Comparison of ENCODE assay signal across 8 cellular contexts in genomic region chr16:23148513-23149266, GRCh38. TPM values are rescaled to one million over a fixed set of nuclear protein-coding genes. Genes with fewer than 3 reads are reported as not detected.
DNase-seq lines count a peak whose midpoint lies in the region; ATAC-seq lines count a peak whose summit lies in the region.

No MANE protein-coding gene starts in this region.

- DNase-seq in NCI-H748 (lab: John Stamatoyannopoulos, UW; ENCODE audit: unreplicated experiment) (peak; percentile 61), NCI-H748 treated with DMSO at 0.1 percent for 48 hours (lab: John Stamatoyannopoulos, UW) (no peak), NCI-H510A (lab: John Stamatoyannopoulos, UW) (peak; percentile 70), activated T-cell treated with anti-CD3 and anti-CD28 coated beads for 48 hours (ENCODE audit: low read depth) (peak; percentile 44)

- H3K27ac Mint-ChIP-seq in stimulated activated memory B cell treated with anti-CD40 and anti-IgM and Interleukin-4, amounts not matched to agents 10 μg/mL and 1 μg/mL and 100 μg/mL, for 72 hours = peak overlapping the region; percentile 71

- no peaks in the 10 kb centered on the region for H3K27me3 Mint-ChIP-seq in stimulated activated memory B cell treated with anti-CD40 and anti-IgM and Interleukin-4, amounts not matched to agents 10 μg/mL and 1 μg/mL and 100 μg/mL, for 72 hours

- H3K27ac ChIP-seq in esophagus (ENCODE audit: low read depth in 2 of 2, low read length in 1 of 2) = peak overlapping the region; percentile 91 to 95
- no peak overlapping the region for H3K27ac ChIP-seq in muscle layer of duodenum (ENCODE audit: low read length)

- H3K36me3 Mint-ChIP-seq in stimulated activated memory B cell treated with anti-CD40 and anti-IgM and Interleukin-4, amounts not matched to agents 10 μg/mL and 1 μg/mL and 100 μg/mL, for 72 hours = no peaks in the 10 kb centered on the region

- 1% methylated on average over 54 to 103 of the region's 103 CpGs for WGBS in esophagus, 2 donors

- H3K4me1 ChIP-seq in esophagus (ENCODE audit: control insufficient read depth in 2 of 2, insufficient read depth in 2 of 2, low read length in 1 of 2) = peaks cover 3 to 6% of the 10 kb centered on the region in 2 donors
- peaks cover 0 to 26% of the 10 kb centered on the region in 2 donors for H3K4me1 ChIP-seq in muscle layer of duodenum (ENCODE audit: control insufficient read depth in 1 of 2, insufficient read depth in 2 of 2, low read length in 2 of 2)

- peak; percentile 50 for ATAC-seq in HG02970 (IDR thresholded peaks at IDR 0.05; ENCODE audit: low FRiP score, unreplicated experiment)
- ATAC-seq in stimulated activated memory B cell treated with anti-CD40 and anti-IgM and Interleukin-4, amounts not matched to agents 10 μg/mL and 1 μg/mL and 100 μg/mL, for 72 hours = peak; percentile 68

- H3K9me3 Mint-ChIP-seq in stimulated activated memory B cell treated with anti-CD40 and anti-IgM and Interleukin-4, amounts not matched to agents 10 μg/mL and 1 μg/mL and 100 μg/mL, for 72 hours = no peaks in the 10 kb centered on the region

- H3K36me3 ChIP-seq in esophagus (ENCODE audit: control insufficient read depth in 2 of 2, insufficient read depth in 2 of 2, low read length in 1 of 2) = no peaks in the 10 kb centered on the region
- no peaks in the 10 kb centered on the region for H3K36me3 ChIP-seq in muscle layer of duodenum (ENCODE audit: control insufficient read depth in 1 of 2, insufficient read depth in 2 of 2, low read length in 2 of 2)

- H3K27me3 ChIP-seq in esophagus (ENCODE audit: control insufficient read depth in 1 of 2, insufficient read depth in 2 of 2, low read length in 2 of 2) = no peaks in the 10 kb centered on the region
- no peaks in the 10 kb centered on the region for H3K27me3 ChIP-seq in muscle layer of duodenum (ENCODE audit: low read depth, low read length)

- peaks cover 16% of the 10 kb centered on the region for H3K4me1 Mint-ChIP-seq in stimulated activated memory B cell treated with anti-CD40 and anti-IgM and Interleukin-4, amounts not matched to agents 10 μg/mL and 1 μg/mL and 100 μg/mL, for 72 hours

- H3K4me3 ChIP-seq in esophagus (ENCODE audit: low read depth in 1 of 2, low read length in 2 of 2) (peak overlapping the region; percentile 64 to 80), muscle layer of duodenum (ENCODE audit: low read depth in 1 of 2, low read length in 2 of 2) (peak overlapping the region; percentile 47 to 76)

- H3K4me3 Mint-ChIP-seq in stimulated activated memory B cell treated with anti-CD40 and anti-IgM and Interleukin-4, amounts not matched to agents 10 μg/mL and 1 μg/mL and 100 μg/mL, for 72 hours = peak overlapping the region; percentile 97

- H3K9me3 ChIP-seq in esophagus (ENCODE audit: control insufficient read depth in 2 of 2, insufficient read depth in 1 of 2, low read depth in 1 of 2, low read length in 1 of 2) (no peaks in the 10 kb centered on the region), muscle layer of duodenum (ENCODE audit: control insufficient read depth in 1 of 2, low read length in 2 of 2) (no peaks in the 10 kb centered on the region)

RNA-seq across cellular contexts. Expression of gene USP31, which starts 0.6 kb away (rescaled TPM):
- polyA plus RNA-seq in esophagus = 1 to 10 TPM; 3.3 to 6.5 TPM

RNA-seq across cellular contexts. Expression of gene SCNN1G, which starts 33.9 kb away (rescaled TPM):
- 10 to 100 TPM in 1 of 2 donors, 1 to 10 TPM in 1; 6.1 to 11.2 TPM for polyA plus RNA-seq in esophagus
